Comparison of ENCODE assay signal across 8 cellular contexts in the genomic region with DNA sequence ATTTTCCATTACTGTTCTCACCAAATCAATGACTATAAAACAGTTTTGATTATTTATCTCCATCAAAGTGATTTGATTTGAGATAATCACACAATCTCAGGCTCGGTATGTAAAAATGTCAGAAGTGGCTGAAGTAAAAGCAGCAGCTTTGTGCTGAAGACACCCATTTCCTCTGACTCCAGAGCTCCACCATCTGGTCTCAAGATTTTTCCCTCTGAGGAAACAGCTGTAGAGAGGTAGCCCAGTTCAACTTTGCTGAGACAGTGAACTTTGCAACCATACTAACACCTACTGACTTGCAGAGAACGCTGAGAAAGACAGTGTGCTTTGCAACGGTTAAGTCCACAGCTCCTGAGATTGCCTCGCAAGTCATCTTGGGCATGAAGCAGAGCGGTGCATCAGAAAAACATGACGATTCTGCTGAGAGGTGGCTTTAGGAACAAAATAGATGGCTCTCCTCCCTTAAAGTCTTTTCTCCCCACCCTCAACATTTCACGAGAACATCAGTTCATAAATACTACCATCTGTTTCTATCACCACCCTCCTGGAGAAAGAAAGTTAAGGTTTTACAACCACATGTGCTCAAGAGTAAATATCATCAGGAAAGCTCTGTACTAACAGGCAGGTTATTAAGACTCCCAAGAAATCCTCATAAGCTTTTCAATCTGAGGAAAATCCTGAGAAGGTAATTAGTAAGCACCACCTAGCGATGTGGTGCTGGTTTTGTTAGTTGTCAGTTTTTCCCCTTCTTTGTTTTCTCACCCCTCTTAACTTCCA. TPM values are rescaled to one million over a fixed set of nuclear protein-coding genes. Genes with fewer than 3 reads are reported as not detected.
DNase-seq lines count a peak whose midpoint lies in the region; ATAC-seq and TF ChIP-seq lines count a peak whose summit lies in the region.

No MANE protein-coding gene starts in this region.

- peak; percentile 44 for ATAC-seq in activated naive CD8-positive, alpha-beta T cell treated with anti-CD3 and anti-CD28 coated beads, Interleukin-2, amount 50 U/mL, for 24 hours
- ATAC-seq in left ventricle myocardium superior: peak; percentile 81
- no peak for ATAC-seq in GM21528 (IDR thresholded peaks at IDR 0.05; ENCODE audit: low FRiP score, unreplicated experiment)
- ATAC-seq in HG02970 (IDR thresholded peaks at IDR 0.05; ENCODE audit: low FRiP score, unreplicated experiment): no peak

- H3K4me3 ChIP-seq in retinal pigment epithelial cell (ENCODE audit: low read length): no peak overlapping the region

- peaks cover 47% of the 10 kb centered on the region for H3K4me1 Mint-ChIP-seq in activated naive CD8-positive, alpha-beta T cell treated with anti-CD3 and anti-CD28 coated beads, Interleukin-2, amount 50 U/mL, for 24 hours

- peaks cover 36% of the 10 kb centered on the region for H3K36me3 Mint-ChIP-seq in activated naive CD8-positive, alpha-beta T cell treated with anti-CD3 and anti-CD28 coated beads, Interleukin-2, amount 50 U/mL, for 24 hours (ENCODE audit: low read depth)

- intact Hi-C loops in left ventricle myocardium superior (cut with micrococcal nuclease): loop anchor here (5.0 kb wide), 1 partner anchor 160 kb away; no protein-coding TSS in a partner anchor

- DNase-seq in stimulated activated CD4-positive, alpha-beta T cell treated with anti-CD3 and anti-CD28 coated beads, Interleukin-2, amount 100 ng/mL, for 4 hours (ENCODE audit: low read depth): peak; percentile 16
- DNase-seq in stimulated activated CD4-positive, alpha-beta T cell treated with anti-CD3 and anti-CD28 coated beads, Interleukin-2, amount 100 ng/mL, for 48 hours: no peak
- DNase-seq in MV-4-11 (lab: John Stamatoyannopoulos, UW): peak; percentile 38
- DNase-seq in activated naive CD8-positive, alpha-beta T cell treated with anti-CD3 and anti-CD28 coated beads, Interleukin-2, amount 50 U/mL, for 24 hours: peak; percentile 5
- DNase-seq in left ventricle myocardium superior: no peak
- no peak for DNase-seq in retinal pigment epithelial cell (ENCODE audit: low read depth)

- H3K9me3 Mint-ChIP-seq in activated naive CD8-positive, alpha-beta T cell treated with anti-CD3 and anti-CD28 coated beads, Interleukin-2, amount 50 U/mL, for 24 hours: no peaks in the 10 kb centered on the region

- no peaks in the 10 kb centered on the region for H3K27me3 Mint-ChIP-seq in activated naive CD8-positive, alpha-beta T cell treated with anti-CD3 and anti-CD28 coated beads, Interleukin-2, amount 50 U/mL, for 24 hours

- TF ChIP-seq CTCF in retinal pigment epithelial cell (conservative IDR thresholded peaks at IDR 0.05; ENCODE audit: low read depth, low read length): peak; percentile 71

- H3K27ac Mint-ChIP-seq in activated naive CD8-positive, alpha-beta T cell treated with anti-CD3 and anti-CD28 coated beads, Interleukin-2, amount 50 U/mL, for 24 hours: peak overlapping the region; percentile 41

- H3K4me3 Mint-ChIP-seq in activated naive CD8-positive, alpha-beta T cell treated with anti-CD3 and anti-CD28 coated beads, Interleukin-2, amount 50 U/mL, for 24 hours: no peak overlapping the region

RNA-seq across cellular contexts. Expression of gene HIGD1C, which starts 34.8 kb away (rescaled TPM):
- not detected for total RNA-seq in left ventricle myocardium superior

RNA-seq across cellular contexts. Expression of gene SLC11A2, which starts 39.0 kb away (rescaled TPM):
- 22.9 TPM for total RNA-seq in left ventricle myocardium superior

Comparison
In these comparisons a context has a peak if more than half of its experiments do, and no peak if none do; other contexts are left out.
1. DNase-seq: peak in stimulated activated CD4-positive, alpha-beta T cell treated with anti-CD3 and anti-CD28 coated beads, Interleukin-2, amount 100 ng/mL, for 4 hours (single experiment), MV-4-11 (single experiment) and activated naive CD8-positive, alpha-beta T cell treated with anti-CD3 and anti-CD28 coated beads, Interleukin-2, amount 50 U/mL, for 24 hours (single experiment); none in stimulated activated CD4-positive, alpha-beta T cell treated with anti-CD3 and anti-CD28 coated beads, Interleukin-2, amount 100 ng/mL, for 48 hours (0 of 2), left ventricle myocardium superior (single experiment) and retinal pigment epithelial cell (single experiment).
2. ATAC-seq: peak in activated naive CD8-positive, alpha-beta T cell treated with anti-CD3 and anti-CD28 coated beads, Interleukin-2, amount 50 U/mL, for 24 hours (single experiment) and left ventricle myocardium superior (single experiment); none in GM21528 (single experiment) and HG02970 (single experiment).